In genomic region chr2:30282081-30282480, GRCh38 we compare ENCODE assay signal across 18 cellular contexts. TPM values are rescaled to one million over a fixed set of nuclear protein-coding genes. Genes with fewer than 3 reads are reported as not detected.
DNase-seq lines count a peak whose midpoint lies in the region; ATAC-seq, FAIRE-seq and TF ChIP-seq lines count a peak whose summit lies in the region.
"Had no signal": no experiment of that assay in that cellular context is flagged by ENCODE, and none has a peak within 500 bp of the region (broad histone marks: within the 10 kb centered on the region; RNA-seq: fewer than 3 reads in every experiment).

No MANE protein-coding gene starts in this region.

- H3K27ac Mint-ChIP-seq in stimulated activated memory B cell treated with anti-CD40 and anti-IgM and Interleukin-4, amounts not matched to agents 10 μg/mL and 1 μg/mL and 100 μg/mL, for 72 hours: peak overlapping the region; percentile 88
- no peak overlapping the region for H3K27ac Mint-ChIP-seq in stimulated activated effector memory CD8-positive, alpha-beta T cell treated with anti-CD3 and anti-CD28 coated beads, Interleukin-12 subunit alpha, Interleukin-12 subunit beta, amount 100 ng/mL, for 72 hours
- H3K27ac Mint-ChIP-seq: activated CD4-positive, alpha-beta T cell treated with anti-CD3 and anti-CD28 coated beads, Interleukin-2, amount 10 ng/mL, durations not matched to agents 7 days and 5 days; T-helper 1 cell treated with Interleukin-12 subunit alpha and Interleukin-12 subunit beta and Interleukin-4 antibody, amounts not matched to agents 30 μg/mL and 1 μg/mL, for 36 hours had no signal

- peak overlapping the region in 1 of 4 donors; percentile 75 for H3K27ac ChIP-seq in Peyer's patch
- H3K27ac ChIP-seq: GM23248, RWPE1 had no signal

- H3K4me1 Mint-ChIP-seq in stimulated activated memory B cell treated with anti-CD40 and anti-IgM and Interleukin-4, amounts not matched to agents 10 μg/mL and 1 μg/mL and 100 μg/mL, for 72 hours: peaks cover 84% of the 10 kb centered on the region
- H3K4me1 Mint-ChIP-seq in stimulated activated effector memory CD8-positive, alpha-beta T cell treated with anti-CD3 and anti-CD28 coated beads, Interleukin-12 subunit alpha, Interleukin-12 subunit beta, amount 100 ng/mL, for 72 hours: peaks cover 43% of the 10 kb centered on the region

- ATAC-seq in HG02759 (IDR thresholded peaks at IDR 0.05; ENCODE audit: unreplicated experiment): peak; percentile 82
- peak; percentile 99 for ATAC-seq in stimulated activated memory B cell treated with anti-CD40 and anti-IgM and Interleukin-4, amounts not matched to agents 10 μg/mL and 1 μg/mL and 100 μg/mL, for 72 hours
- ATAC-seq in stimulated activated effector memory CD8-positive, alpha-beta T cell treated with anti-CD3 and anti-CD28 coated beads, Interleukin-12 subunit alpha, Interleukin-12 subunit beta, amount 100 ng/mL, for 72 hours: no peak

- peaks cover 9% of the 10 kb centered on the region for H3K36me3 Mint-ChIP-seq in stimulated activated memory B cell treated with anti-CD40 and anti-IgM and Interleukin-4, amounts not matched to agents 10 μg/mL and 1 μg/mL and 100 μg/mL, for 72 hours
- H3K36me3 Mint-ChIP-seq in stimulated activated effector memory CD8-positive, alpha-beta T cell treated with anti-CD3 and anti-CD28 coated beads, Interleukin-12 subunit alpha, Interleukin-12 subunit beta, amount 100 ng/mL, for 72 hours: no peaks in the 10 kb centered on the region

- no peaks in the 10 kb centered on the region for H3K27me3 ChIP-seq in Peyer's patch

- TF ChIP-seq CTCF in Peyer's patch (IDR thresholded peaks at IDR 0.05): no peak

- no peaks in the 10 kb centered on the region for H3K27me3 Mint-ChIP-seq in stimulated activated memory B cell treated with anti-CD40 and anti-IgM and Interleukin-4, amounts not matched to agents 10 μg/mL and 1 μg/mL and 100 μg/mL, for 72 hours

- no peak overlapping the region for H3K4me3 ChIP-seq in Peyer's patch
- H3K4me3 ChIP-seq: GM23248, lung had no signal

- peaks cover 0 to 13% (median 4%) of the 10 kb centered on the region in 4 donors for H3K4me1 ChIP-seq in Peyer's patch

- no peak for TF ChIP-seq POLR2A in Peyer's patch (IDR thresholded peaks at IDR 0.05)

- H3K4me3 Mint-ChIP-seq in stimulated activated memory B cell treated with anti-CD40 and anti-IgM and Interleukin-4, amounts not matched to agents 10 μg/mL and 1 μg/mL and 100 μg/mL, for 72 hours: no peak overlapping the region
- H3K4me3 Mint-ChIP-seq in stimulated activated effector memory CD8-positive, alpha-beta T cell treated with anti-CD3 and anti-CD28 coated beads, Interleukin-12 subunit alpha, Interleukin-12 subunit beta, amount 100 ng/mL, for 72 hours: no peak overlapping the region
- H3K4me3 Mint-ChIP-seq: activated CD4-positive, alpha-beta T cell treated with anti-CD3 and anti-CD28 coated beads, Interleukin-2, amount 10 ng/mL, durations not matched to agents 7 days and 5 days; T-helper 1 cell treated with Interleukin-12 subunit alpha and Interleukin-12 subunit beta and Interleukin-4 antibody, amounts not matched to agents 30 μg/mL and 1 μg/mL, for 36 hours had no signal

- H3K9me3 Mint-ChIP-seq in stimulated activated memory B cell treated with anti-CD40 and anti-IgM and Interleukin-4, amounts not matched to agents 10 μg/mL and 1 μg/mL and 100 μg/mL, for 72 hours: peaks cover 7% of the 10 kb centered on the region
- no peaks in the 10 kb centered on the region for H3K9me3 Mint-ChIP-seq in stimulated activated effector memory CD8-positive, alpha-beta T cell treated with anti-CD3 and anti-CD28 coated beads, Interleukin-12 subunit alpha, Interleukin-12 subunit beta, amount 100 ng/mL, for 72 hours
- H3K9me3 Mint-ChIP-seq: T-helper 1 cell treated with Interleukin-12 subunit alpha and Interleukin-12 subunit beta and Interleukin-4 antibody, amounts not matched to agents 30 μg/mL and 1 μg/mL, for 36 hours had no signal

- DNase-seq in GM19239 (ENCODE audit: insufficient read length, low spot score) (no peak), Peyer's patch (peak in 2 of 3 donors; percentile 87 to 92)
- DNase-seq in activated naive CD4-positive, alpha-beta T cell treated with anti-CD3 and anti-CD28 coated beads, Interleukin-2, amount 50 U/mL, for 16 hours: no peak
- DNase-seq in activated CD4-positive, alpha-beta T cell treated with anti-CD3 and anti-CD28 coated beads for 1 hour: no peak
- no peak for DNase-seq in stimulated activated effector memory CD8-positive, alpha-beta T cell treated with anti-CD3 and anti-CD28 coated beads, Interleukin-12 subunit alpha, Interleukin-12 subunit beta, amount 100 ng/mL, for 72 hours (ENCODE audit: low spot score in 2 of 2)
- DNase-seq: activated CD4-positive, alpha-beta T cell treated with anti-CD3 and anti-CD28 coated beads, Interleukin-2, amount 10 ng/mL, durations not matched to agents 7 days and 5 days; amygdala; GM23248; hippocampal formation; NCI-H1417; NCI-H510A; nucleus accumbens had no signal

- no peaks in the 10 kb centered on the region for H3K36me3 ChIP-seq in Peyer's patch

- H3K9me3 ChIP-seq in Peyer's patch: no peaks in the 10 kb centered on the region

- peak; percentile 42 for FAIRE-seq in GM19239 (lab: Jason Lieb, UNC)
- FAIRE-seq: colon had no signal

RNA-seq across cellular contexts. Expression of gene LBH, which starts 50.7 kb away (rescaled TPM):
- 10 to 100 TPM; 10.9 to 44.6 (median 14.8) TPM for total RNA-seq in Peyer's patch

Comparison
In these comparisons a context has a peak if more than half of its experiments do, and no peak if none do; other contexts are left out.
1. DNase-seq: peak in Peyer's patch (2 of 3); none in GM19239 (single experiment), activated naive CD4-positive, alpha-beta T cell treated with anti-CD3 and anti-CD28 coated beads, Interleukin-2, amount 50 U/mL, for 16 hours (single experiment), activated CD4-positive, alpha-beta T cell treated with anti-CD3 and anti-CD28 coated beads for 1 hour (single experiment) and stimulated activated effector memory CD8-positive, alpha-beta T cell treated with anti-CD3 and anti-CD28 coated beads, Interleukin-12 subunit alpha, Interleukin-12 subunit beta, amount 100 ng/mL, for 72 hours (0 of 2).